1 cellular context compared by ENCODE assay signal in genomic region chrX:152028611-152029010, GRCh38.
TF ChIP-seq lines count a peak whose summit lies in the region.

No MANE protein-coding gene starts in this region.

TF ChIP-seq in HepG2, 621 proteins besides CTCF, POLR2A, EP300 and RAD21:
- TF ChIP-seq HNF4A (CRISPR knock-in tag; IDR thresholded peaks at IDR 0.05), result peak; percentile 33; the same call in 1 of the 2 replicates
- TF ChIP-seq SOX13 (IDR thresholded peaks at IDR 0.05), result no peak
- TF ChIP-seq SOX13 (CRISPR knock-in tag; conservative IDR thresholded peaks at IDR 0.05 in 1 of 2, IDR thresholded peaks at IDR 0.05 in 1 of 2), result peak in 1 of 2 experiments; percentile 5; a peak in 1 of 4 replicates
- TF ChIP-seq ARID5B (CRISPR knock-in tag; IDR thresholded peaks at IDR 0.05), result 0 out of 2 replicates have a peak, but pooled peaks have one; percentile 13
- TF ChIP-seq ZNF839 (CRISPR knock-in tag; IDR thresholded peaks at IDR 0.05; ENCODE audit: borderline replicate concordance), result no peak
- peak; percentile 36; the same call in 1 of the 2 replicates for TF ChIP-seq SIX4 (CRISPR knock-in tag; IDR thresholded peaks at IDR 0.05)
- no peak for TF ChIP-seq ZNF225 (CRISPR knock-in tag; IDR thresholded peaks at IDR 0.05)
- 0 out of 2 replicates have a peak, but pooled peaks have one; percentile 18 for TF ChIP-seq CEBPG (CRISPR knock-in tag; IDR thresholded peaks at IDR 0.05)
- peak; percentile 25; the same call in 1 of the 2 replicates for TF ChIP-seq FOSL2 (CRISPR knock-in tag; IDR thresholded peaks at IDR 0.05)
- TF ChIP-seq ATF5 (CRISPR knock-in tag; IDR thresholded peaks at IDR 0.05; ENCODE audit: low read depth), result no peak
- no peak for TF ChIP-seq NR2C2 (CRISPR knock-in tag; IDR thresholded peaks at IDR 0.05; ENCODE audit: borderline replicate concordance)
- no peak for TF ChIP-seq EHMT2 (IDR thresholded peaks at IDR 0.05; ENCODE audit: borderline replicate concordance, low read depth, low read length)
- TF ChIP-seq PATZ1 (CRISPR knock-in tag; IDR thresholded peaks at IDR 0.05), result peak; percentile 43; the same call in 1 of the 2 replicates
- 0 out of 2 replicates have a peak, but pooled peaks have one; percentile 38 for TF ChIP-seq SIX1 (CRISPR knock-in tag; IDR thresholded peaks at IDR 0.05; ENCODE audit: borderline replicate concordance)
- TF ChIP-seq CEBPB (IDR thresholded peaks at IDR 0.05; ENCODE audit: borderline replicate concordance, low read depth, low read length), result peak; percentile 26; the same call in 1 of the 2 replicates
- TF ChIP-seq ZBTB7B (CRISPR knock-in tag; IDR thresholded peaks at IDR 0.05), result no peak
- TF ChIP-seq CHCHD3 (CRISPR knock-in tag; IDR thresholded peaks at IDR 0.05), result no peak
- no peak for TF ChIP-seq GLMP (CRISPR knock-in tag; IDR thresholded peaks at IDR 0.05; ENCODE audit: borderline replicate concordance)
- TF ChIP-seq NR2F6 (IDR thresholded peaks at IDR 0.05), result peak; percentile 33; the same call in 1 of the 2 replicates
- TF ChIP-seq NR2F6 (CRISPR knock-in tag; IDR thresholded peaks at IDR 0.05), result no peak
TF ChIP-seq in HepG2: peak in this region for 10.
